9 cellular contexts compared by ENCODE assay signal in genomic region chr18:11148655-11149440, GRCh38. TPM values are rescaled to one million over a fixed set of nuclear protein-coding genes. Genes with fewer than 3 reads are reported as not detected.
A peak's percentile ranks its signal among the peaks of the same experiment; 100 is the strongest.
DNase-seq lines count a peak whose midpoint lies in the region; ATAC-seq and TF ChIP-seq lines count a peak whose summit lies in the region.
"Had no signal": no experiment of that assay in that cellular context is flagged by ENCODE, and none has a peak within 500 bp of the region (broad histone marks: within the 10 kb centered on the region; RNA-seq: fewer than 3 reads in every experiment).

No MANE protein-coding gene starts in this region.

- H3K36me3 ChIP-seq in SK-N-MC (ENCODE audit: insufficient read depth, low read length) (no peaks in the 10 kb centered on the region), stomach (no peaks in the 10 kb centered on the region)

- no peak for TF ChIP-seq EP300 in stomach (IDR thresholded peaks at IDR 0.05)

- H3K9me3 ChIP-seq in SK-N-MC (ENCODE audit: low read depth, low read length) (no peaks in the 10 kb centered on the region), stomach (no peaks in the 10 kb centered on the region)

- intact Hi-C loops in stomach (cut with DNase I; ENCODE audit: low total_unique reads) = no loop called here

- H3K27me3 ChIP-seq in stomach = peaks cover 6 to 80% (median 46%) of the 10 kb centered on the region in 3 donors

- peak; percentile 13 for ATAC-seq in GM18520 (IDR thresholded peaks at IDR 0.05; ENCODE audit: unreplicated experiment)
- ATAC-seq in HG02938 (IDR thresholded peaks at IDR 0.05; ENCODE audit: unreplicated experiment) = no peak
- no peak for ATAC-seq in HG03439 (IDR thresholded peaks at IDR 0.05; ENCODE audit: unreplicated experiment)

- TF ChIP-seq CTCF in stomach (IDR thresholded peaks at IDR 0.05) = no peak

- no peak for TF ChIP-seq POLR2A in stomach (IDR thresholded peaks at IDR 0.05)

- peak overlapping the region; percentile 87 for H3K4me3 ChIP-seq in SK-N-MC
- H3K4me3 ChIP-seq in stomach = peak overlapping the region; percentile 36 to 58 (median 42)

- peak overlapping the region; percentile 63 for H3K9ac ChIP-seq in SK-N-MC (ENCODE audit: insufficient read length)

- DNase-seq in SK-N-MC (ENCODE audit: low read depth, low spot score) = no peak
- DNase-seq in islet precursor cell = peak; percentile 62
- no peak for DNase-seq in stomach
- no peak for DNase-seq in NCI-H1092 (lab: John Stamatoyannopoulos, UW)
- DNase-seq in NCI-H2196 (lab: John Stamatoyannopoulos, UW; ENCODE audit: unreplicated experiment) = no peak
- DNase-seq: MM.1S had no signal

- peaks cover 0 to 28% (median 20%) of the 10 kb centered on the region in 4 donors for H3K4me1 ChIP-seq in stomach

- 1 to 6% (median 5%) methylated on average over 25 to 87 of the region's 87 CpGs for WGBS in stomach, 5 donors

- no peak overlapping the region for H3K27ac ChIP-seq in SK-N-MC
- H3K27ac ChIP-seq in stomach = peak overlapping the region in 1 of 5 donors; percentile 24

RNA-seq across cellular contexts. Expression of gene PIEZO2, which starts 0.5 kb away (rescaled TPM):
- total RNA-seq in stomach = 10 to 100 TPM in 2 of 5 donors, 1 to 10 TPM in 2, under 1 TPM in 1; 0.89 to 45.3 (median 6.1) TPM
- 1 to 10 TPM in 1 of 3 donors, under 1 TPM in 2; 0.30 to 3.2 (median 0.87) TPM for polyA plus RNA-seq in stomach
